8 cellular contexts compared by ENCODE assay signal in the genomic region with DNA sequence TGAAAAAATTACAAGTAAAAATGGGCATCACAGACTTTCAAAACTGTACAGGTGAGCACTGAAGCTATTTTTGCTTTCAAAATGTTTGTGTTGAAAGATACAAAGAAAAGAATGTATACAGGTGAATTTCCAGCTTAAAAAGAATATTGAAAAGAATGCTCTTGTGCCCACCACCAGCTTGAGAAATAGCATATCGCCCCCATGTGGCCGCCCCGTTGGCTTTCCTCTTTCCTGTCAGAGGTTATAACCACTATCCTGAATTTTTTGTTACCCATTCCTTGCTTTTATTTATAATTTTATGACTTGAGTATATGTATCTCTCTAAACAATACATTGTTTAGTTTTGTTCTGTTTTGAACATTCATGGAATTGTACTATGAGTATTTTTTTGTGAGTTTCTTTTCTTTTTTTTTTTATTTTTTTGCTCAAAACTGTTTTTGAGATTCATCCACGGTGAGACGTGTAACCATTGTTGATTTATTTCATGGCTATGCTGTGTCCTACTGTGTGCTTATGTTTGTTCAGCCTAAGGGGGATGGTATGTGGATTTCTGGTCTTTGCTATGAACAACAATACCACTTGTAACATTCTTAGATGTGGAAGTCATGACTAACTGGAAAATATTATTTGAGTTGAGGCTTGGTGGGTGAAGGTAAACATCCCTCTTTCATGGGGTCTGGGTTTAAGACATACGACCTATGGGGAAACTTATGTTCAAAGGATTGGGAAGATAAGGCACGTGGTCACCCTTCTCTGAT. TPM values are rescaled to one million over a fixed set of nuclear protein-coding genes. Genes with fewer than 3 reads are reported as not detected.
DNase-seq lines count a peak whose midpoint lies in the region; ATAC-seq lines count a peak whose summit lies in the region.

No MANE protein-coding gene starts in this region.

- peak; percentile 53 for DNase-seq in stimulated activated naive CD8-positive, alpha-beta T cell treated with anti-CD3 and anti-CD28 coated beads, Interleukin-15, Interleukin-2, amounts not matched to agents 100 U/mL and 50 U/mL, for 24 hours
- no peak for DNase-seq in stimulated activated naive CD8-positive, alpha-beta T cell treated with anti-CD3 and anti-CD28 coated beads, Interleukin-15, amount 100 ng/mL, for 72 hours
- DNase-seq in NCI-H2029 treated with DMSO at 0.1 percent for 48 hours (lab: John Stamatoyannopoulos, UW): peak; percentile 15
- DNase-seq in dermis blood vessel endothelial cell: peak; percentile 52
- DNase-seq in superior temporal gyrus (ENCODE audit: extremely low spot score): peak; percentile 27
- DNase-seq in ureter (ENCODE audit: low spot score): no peak

- no peak overlapping the region for H3K4me3 Mint-ChIP-seq in stimulated activated naive CD8-positive, alpha-beta T cell treated with anti-CD3 and anti-CD28 coated beads, Interleukin-15, amount 100 ng/mL, for 72 hours

- H3K27me3 Mint-ChIP-seq in stimulated activated naive CD8-positive, alpha-beta T cell treated with anti-CD3 and anti-CD28 coated beads, Interleukin-15, amount 100 ng/mL, for 72 hours: peaks cover 76% of the 10 kb centered on the region

- peak; percentile 51 for ATAC-seq in stimulated activated naive CD8-positive, alpha-beta T cell treated with anti-CD3 and anti-CD28 coated beads, Interleukin-15, Interleukin-2, amounts not matched to agents 100 U/mL and 50 U/mL, for 24 hours
- no peak for ATAC-seq in stimulated activated naive CD8-positive, alpha-beta T cell treated with anti-CD3 and anti-CD28 coated beads, Interleukin-15, amount 100 ng/mL, for 72 hours
- ATAC-seq in GM18861 (IDR thresholded peaks at IDR 0.05; ENCODE audit: unreplicated experiment) (no peak), GM18909 (IDR thresholded peaks at IDR 0.05; ENCODE audit: poor library complexity, unreplicated experiment) (no peak)

- no peaks in the 10 kb centered on the region for H3K9me3 Mint-ChIP-seq in stimulated activated naive CD8-positive, alpha-beta T cell treated with anti-CD3 and anti-CD28 coated beads, Interleukin-15, amount 100 ng/mL, for 72 hours

- peak overlapping the region in 1 of 2 donors; percentile 48 for H3K27ac Mint-ChIP-seq in stimulated activated naive CD8-positive, alpha-beta T cell treated with anti-CD3 and anti-CD28 coated beads, Interleukin-15, amount 100 ng/mL, for 72 hours

- peaks cover 13% of the 10 kb centered on the region for H3K4me1 Mint-ChIP-seq in stimulated activated naive CD8-positive, alpha-beta T cell treated with anti-CD3 and anti-CD28 coated beads, Interleukin-15, amount 100 ng/mL, for 72 hours

RNA-seq across cellular contexts. Expression of a gene that starts 11.6 kb away (rescaled TPM):
- total RNA-seq in dermis blood vessel endothelial cell: not detected in 2 replicates
- total RNA-seq in ureter: not detected

Comparison
In these comparisons a context has a peak if more than half of its experiments do, and no peak if none do; other contexts are left out.
1. DNase-seq: peak in stimulated activated naive CD8-positive, alpha-beta T cell treated with anti-CD3 and anti-CD28 coated beads, Interleukin-15, Interleukin-2, amounts not matched to agents 100 U/mL and 50 U/mL, for 24 hours (single experiment), NCI-H2029 treated with DMSO at 0.1 percent for 48 hours (single experiment), dermis blood vessel endothelial cell (single experiment) and superior temporal gyrus (single experiment); none in stimulated activated naive CD8-positive, alpha-beta T cell treated with anti-CD3 and anti-CD28 coated beads, Interleukin-15, amount 100 ng/mL, for 72 hours (0 of 2) and ureter (single experiment).